ENCODE assay signal across 20 cellular contexts in genomic region chr1:192159034-192159433, GRCh38. TPM values are rescaled to one million over a fixed set of nuclear protein-coding genes. Genes with fewer than 3 reads are reported as not detected.
A peak's percentile ranks its signal among the peaks of the same experiment; 100 is the strongest.
DNase-seq lines count a peak whose midpoint lies in the region; ATAC-seq, FAIRE-seq and TF ChIP-seq lines count a peak whose summit lies in the region.
"Had no signal": no experiment of that assay in that cellular context is flagged by ENCODE, and none has a peak within 500 bp of the region (broad histone marks: within the 10 kb centered on the region; RNA-seq: fewer than 3 reads in every experiment).

No MANE protein-coding gene starts in this region.

- H3K27me3 Mint-ChIP-seq in activated CD4-positive, alpha-beta memory T cell treated with anti-CD3 and anti-CD28 coated beads, Interleukin-2, amount 10 ng/mL, durations not matched to agents 7 days and 5 days, result no peaks in the 10 kb centered on the region
- no peaks in the 10 kb centered on the region for H3K27me3 Mint-ChIP-seq in activated CD4-positive, alpha-beta memory T cell treated with anti-CD3 and anti-CD28 coated beads for 36 hours

- H3K27ac Mint-ChIP-seq in activated CD4-positive, alpha-beta memory T cell treated with anti-CD3 and anti-CD28 coated beads, Interleukin-2, amount 10 ng/mL, durations not matched to agents 7 days and 5 days, result no peak overlapping the region
- H3K27ac Mint-ChIP-seq in activated CD4-positive, alpha-beta memory T cell treated with anti-CD3 and anti-CD28 coated beads for 36 hours, result no peak overlapping the region
- H3K27ac Mint-ChIP-seq: HFFc6, nephron had no signal

- no peak overlapping the region for H2AFZ ChIP-seq in K562 (ENCODE audit: low read depth, low read length)

- H3K36me3 Mint-ChIP-seq in activated CD4-positive, alpha-beta memory T cell treated with anti-CD3 and anti-CD28 coated beads, Interleukin-2, amount 10 ng/mL, durations not matched to agents 7 days and 5 days (ENCODE audit: low read depth), result no peaks in the 10 kb centered on the region
- H3K36me3 Mint-ChIP-seq in activated CD4-positive, alpha-beta memory T cell treated with anti-CD3 and anti-CD28 coated beads for 36 hours, result no peaks in the 10 kb centered on the region

- 50% methylated on average over 3 of the region's 3 CpGs for WGBS in K562 (ENCODE audit: insufficient coverage, low coverage, missing lambda C conversion rate)

- no peaks in the 10 kb centered on the region for H4K20me1 ChIP-seq in K562 (replicated peaks; ENCODE audit: control insufficient read depth, insufficient read depth, low read length)

- H3K36me3 ChIP-seq in K562 (ENCODE audit: control insufficient read depth, insufficient read depth, low read length) (no peaks in the 10 kb centered on the region), thoracic aorta (no peaks in the 10 kb centered on the region)
- H3K36me3 ChIP-seq: uterus had no signal

- H3K79me2 ChIP-seq in K562 (ENCODE audit: control insufficient read depth, insufficient read depth, low read length), result no peaks in the 10 kb centered on the region

- DNase-seq in activated CD4-positive, alpha-beta memory T cell treated with anti-CD3 and anti-CD28 coated beads, Interleukin-2, amount 10 ng/mL, durations not matched to agents 7 days and 5 days, result no peak
- no peak for DNase-seq in activated CD4-positive, alpha-beta memory T cell treated with anti-CD3 and anti-CD28 coated beads for 36 hours
- DNase-seq in NCI-H2227 treated with DMSO at 0.1 percent for 48 hours (lab: John Stamatoyannopoulos, UW) (peak; percentile 52), K562 (ENCODE audit: extremely low read depth in 1 of 4, low spot score in 3 of 4) (no peak), thoracic aorta (ENCODE audit: low spot score) (no peak), NCI-H510A (lab: John Stamatoyannopoulos, UW) (no peak), NCI-H146 treated with DMSO at 0.1 percent for 48 hours (lab: John Stamatoyannopoulos, UW; ENCODE audit: unreplicated experiment) (no peak), DMS79 (lab: John Stamatoyannopoulos, UW) (no peak)
- DNase-seq: ACHN; activated CD4-positive, CD25-positive, alpha-beta regulatory T cell treated with anti-CD3 and anti-CD28 coated beads, Interleukin-2, amount 50 U/mL, for 72 hours; activated naive CD4-positive, alpha-beta T cell treated with Interleukin-2 at 50 U/mL for 16 hours; HFFc6; NCI-H1694; NCI-H510A treated with DMSO at 0.1 percent for 48 hours; stimulated activated CD4-positive, alpha-beta T cell treated with anti-CD3 and anti-CD28 coated beads, Interleukin-12 subunit alpha, Interleukin-12 subunit beta, amount 100 ng/mL, for 4 hours; stimulated activated naive CD8-positive, alpha-beta T cell treated with anti-CD3 and anti-CD28 coated beads, Interleukin-15, Interleukin-2, amounts not matched to agents 100 U/mL and 50 U/mL, for 24 hours; uterus had no signal

- peaks cover 2% of the 10 kb centered on the region for H3K9me3 ChIP-seq in K562 (replicated peaks; ENCODE audit: control insufficient read depth, insufficient read depth, low read depth, low read length)
- H3K9me3 ChIP-seq in thoracic aorta, result no peaks in the 10 kb centered on the region
- H3K9me3 ChIP-seq: uterus had no signal

- TF ChIP-seq EP300 in K562 (IDR thresholded peaks at IDR 0.05; ENCODE audit: low read length), result no peak

- BruUV-seq in K562 (replicated peaks; lab: Mats Ljungman, UMichigan), result no TSS peak

- H3K4me3 ChIP-seq in K562 (no peak overlapping the region), thoracic aorta (peak overlapping the region; percentile 11)
- H3K4me3 ChIP-seq: coronary artery, uterus had no signal

- no peak for FAIRE-seq in K562 (lab: Jason Lieb, UNC)
- FAIRE-seq: frontal cortex had no signal

- intact Hi-C loops in activated CD4-positive, alpha-beta memory T cell treated with anti-CD3 and anti-CD28 coated beads for 36 hours (cut with micrococcal nuclease), result no loop called here
- intact Hi-C loops in K562 (cut with micrococcal nuclease), result no loop called here

- H3K9ac ChIP-seq in K562 (ENCODE audit: insufficient read depth in 1 of 2, low read depth in 2 of 2, low read length in 2 of 2), result no peak overlapping the region

- TF ChIP-seq POLR2A in K562 (conservative IDR thresholded peaks at IDR 0.05), result no peak

- no peaks in the 10 kb centered on the region for H3K27me3 ChIP-seq in K562 (ENCODE audit: control insufficient read depth in 2 of 2, insufficient read depth in 2 of 2, low read length in 2 of 2)
- no peaks in the 10 kb centered on the region for H3K27me3 ChIP-seq in thoracic aorta (replicated peaks; ENCODE audit: insufficient read depth)
- H3K27me3 ChIP-seq: uterus had no signal

- no peaks in the 10 kb centered on the region for H3K4me1 Mint-ChIP-seq in activated CD4-positive, alpha-beta memory T cell treated with anti-CD3 and anti-CD28 coated beads, Interleukin-2, amount 10 ng/mL, durations not matched to agents 7 days and 5 days
- no peaks in the 10 kb centered on the region for H3K4me1 Mint-ChIP-seq in activated CD4-positive, alpha-beta memory T cell treated with anti-CD3 and anti-CD28 coated beads for 36 hours (ENCODE audit: low read depth)
- H3K4me1 Mint-ChIP-seq: nephron had no signal

- TF ChIP-seq CTCF in K562 (IDR thresholded peaks at IDR 0.05 in 2 of 3, conservative IDR thresholded peaks at IDR 0.05 in 1 of 3; ENCODE audit: insufficient read depth in 2 of 3, low read depth in 1 of 3, low read length in 3 of 3) (no peak), thoracic aorta (IDR thresholded peaks at IDR 0.05) (no peak)

- in situ Hi-C loops in K562 (cut with MboI), result no loop called here

- ATAC-seq in K562 (no peak), thoracic aorta (ENCODE audit: insufficient number of reproducible peaks, low FRiP score, low read depth) (no peak)
- ATAC-seq: stimulated activated naive CD8-positive, alpha-beta T cell treated with anti-CD3 and anti-CD28 coated beads, Interleukin-15, Interleukin-2, amounts not matched to agents 100 U/mL and 50 U/mL, for 24 hours had no signal

- POLR2A ChIA-PET in activated CD4-positive, alpha-beta memory T cell treated with anti-CD3 and anti-CD28 coated beads, Interleukin-2, amount 10 ng/mL, durations not matched to agents 7 days and 5 days (lab: Charles Lee), result no interaction called here
- POLR2A ChIA-PET in activated CD4-positive, alpha-beta memory T cell treated with anti-CD3 and anti-CD28 coated beads for 36 hours (lab: Charles Lee), result no interaction called here
- POLR2A ChIA-PET in K562 (lab: Yijun Ruan, JAX), result no interaction called here

- no peak for TF ChIP-seq RAD21 in K562 (CRISPR knock-in tag; conservative IDR thresholded peaks at IDR 0.05 in 1 of 2, IDR thresholded peaks at IDR 0.05 in 1 of 2)

- H3K9me1 ChIP-seq in K562 (ENCODE audit: control insufficient read depth, insufficient read depth, low read length), result no peaks in the 10 kb centered on the region

- H3K4me2 ChIP-seq in K562 (ENCODE audit: insufficient read depth, low read length), result no peak overlapping the region

- CTCF ChIA-PET in activated CD4-positive, alpha-beta memory T cell treated with anti-CD3 and anti-CD28 coated beads, Interleukin-2, amount 10 ng/mL, durations not matched to agents 7 days and 5 days (lab: Charles Lee), result no interaction called here
- CTCF ChIA-PET in activated CD4-positive, alpha-beta memory T cell treated with anti-CD3 and anti-CD28 coated beads for 36 hours (lab: Charles Lee), result no interaction called here
- CTCF ChIA-PET in K562 (lab: Yijun Ruan, JAX; ENCODE audit: low intra/inter-chr PET ratio), result no interaction called here

- H3K27ac ChIP-seq in K562 (ENCODE audit: extremely low read depth, low read depth, low read length), result no peak overlapping the region
- H3K27ac ChIP-seq in thoracic aorta, result peak overlapping the region in 1 of 2 donors; percentile 26
- H3K27ac ChIP-seq: coronary artery, uterus had no signal

- peak overlapping the region; percentile 17 for H3K4me3 Mint-ChIP-seq in activated CD4-positive, alpha-beta memory T cell treated with anti-CD3 and anti-CD28 coated beads, Interleukin-2, amount 10 ng/mL, durations not matched to agents 7 days and 5 days
- H3K4me3 Mint-ChIP-seq in activated CD4-positive, alpha-beta memory T cell treated with anti-CD3 and anti-CD28 coated beads for 36 hours, result no peak overlapping the region
- H3K4me3 Mint-ChIP-seq: HFFc6, nephron had no signal

- H3K4me1 ChIP-seq in K562 (replicated peaks in 1 of 2; ENCODE audit: control insufficient read depth in 2 of 2, insufficient read depth in 2 of 2, low read length in 2 of 2) (no peaks in the 10 kb centered on the region), thoracic aorta (ENCODE audit: control insufficient read depth in 1 of 2, low read depth in 2 of 2) (no peaks in the 10 kb centered on the region)
- H3K4me1 ChIP-seq: uterus had no signal

- no peaks in the 10 kb centered on the region for H3K9me3 Mint-ChIP-seq in activated CD4-positive, alpha-beta memory T cell treated with anti-CD3 and anti-CD28 coated beads, Interleukin-2, amount 10 ng/mL, durations not matched to agents 7 days and 5 days
- no peaks in the 10 kb centered on the region for H3K9me3 Mint-ChIP-seq in activated CD4-positive, alpha-beta memory T cell treated with anti-CD3 and anti-CD28 coated beads for 36 hours
- H3K9me3 Mint-ChIP-seq: nephron had no signal

TF ChIP-seq in K562, 482 proteins besides CTCF, POLR2A, EP300 and RAD21 (continues in another document):
- peak; percentile 63 for TF ChIP-seq NFIC (IDR thresholded peaks at IDR 0.05)

RNA-seq across cellular contexts. Expression of gene RGS18, which starts 0.8 kb away (rescaled TPM):
- total RNA-seq in activated CD4-positive, alpha-beta memory T cell treated with anti-CD3 and anti-CD28 coated beads, Interleukin-2, amount 10 ng/mL, durations not matched to agents 7 days and 5 days, result under 1 TPM; 0.28 to 0.80 TPM
- under 1 TPM; 0.19 TPM for total RNA-seq in activated CD4-positive, alpha-beta memory T cell treated with anti-CD3 and anti-CD28 coated beads for 36 hours
- total RNA-seq in K562 (2011; cell fraction: chromatin; rRNA removed; ENCODE audit: low replicate concordance), result not detected in 2 replicates
- not detected in 2 replicates for total RNA-seq in K562 (2011; cell fraction: nucleolus; rRNA removed)
- not detected in 2 replicates for total RNA-seq in K562 (2011; cell fraction: nucleoplasm; rRNA removed)
- total RNA-seq in K562 (2014; rRNA removed) (not detected in 2 replicates), K562 (2014; rRNA removed; fragmentation: Illumina TruSeq; extraction: Trizol) (0.10 TPM in 1 of 2 replicates, not detected in the other), K562 (2015; rRNA removed; fragmentation: Illumina TruSeq; extraction: Trizol) (0.11 and 0.19 TPM in 2 replicates), K562 (2021) (not detected in 2 replicates), thoracic aorta (1 to 10 TPM; 1.8 to 6.1 TPM)
- polyA plus RNA-seq in K562 (2011; rRNA removed) (0.06 TPM in 1 of 2 replicates, not detected in the other), K562 (2014; fragmentation: Illumina TruSeq; extraction: Trizol) (0.04 and 0.08 TPM in 2 replicates), K562 (2014; fragmentation: Nextera tagmentation; extraction: Ambion mirVana) (under 1 TPM in 1 of 2 experiments, not detected in 1; 0.03 TPM), K562 (2014; rRNA removed) (not detected in 2 replicates)
- polyA plus RNA-seq in K562 (2011; cell fraction: cytosol; rRNA removed), result 0.03 TPM in 1 of 2 replicates, not detected in the other
- polyA plus RNA-seq in K562 (2011; cell fraction: nucleus; rRNA removed), result not detected in 2 replicates
- polyA plus RNA-seq in K562 (2012), result 0.07 and 0.09 TPM in 2 replicates
- polyA minus RNA-seq in K562 (2011; rRNA and poly(A)+ RNA removed), result 0.12 TPM in 1 of 2 replicates, not detected in the other
- polyA minus RNA-seq in K562 (2011; cell fraction: cytosol; rRNA and poly(A)+ RNA removed), result not detected in 2 replicates
- 0.22 TPM in 1 of 2 replicates, not detected in the other for polyA minus RNA-seq in K562 (2011; cell fraction: nucleus; rRNA and poly(A)+ RNA removed)
- total RNA-seq: HFFc6 had no signal
